Comparison of ENCODE assay signal across 8 cellular contexts in the genomic region with DNA sequence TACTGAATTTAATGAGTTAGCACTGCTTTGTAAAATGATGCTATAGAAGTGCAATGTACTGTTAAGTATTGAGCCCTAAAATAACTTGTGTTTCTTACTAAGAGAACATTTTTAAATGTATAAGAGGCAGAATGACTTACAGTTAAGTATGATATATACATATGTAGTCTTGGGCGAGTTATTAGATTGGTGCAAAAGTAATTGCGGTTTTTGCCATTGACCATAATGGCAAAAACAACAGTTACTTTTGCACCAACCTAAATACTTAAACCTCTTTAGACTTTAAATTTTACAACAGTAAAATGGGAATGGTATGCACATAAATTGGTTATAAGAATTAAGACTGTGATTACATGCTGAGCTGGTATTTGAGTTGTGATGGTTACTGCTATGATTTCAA.
"Had no signal": no experiment of that assay in that cellular context is flagged by ENCODE, and none has a peak within 500 bp of the region (broad histone marks: within the 10 kb centered on the region; RNA-seq: fewer than 3 reads in every experiment).

No MANE protein-coding gene starts in this region.

- DNase-seq: GDM1, GF-D8 had no signal

- ATAC-seq: GM12878 had no signal

- H3K4me3 ChIP-seq: GM12878 had no signal

- FAIRE-seq: G401.6, GM12878, GM12891, GM12892, GM18507, GM19239 had no signal
